ENCODE assay signal across 8 cellular contexts in genomic region chr15:68279218-68279533, GRCh38. TPM values are rescaled to one million over a fixed set of nuclear protein-coding genes. Genes with fewer than 3 reads are reported as not detected.
DNase-seq lines count a peak whose midpoint lies in the region; ATAC-seq and TF ChIP-seq lines count a peak whose summit lies in the region.

No MANE protein-coding gene starts in this region.

- H2AFZ ChIP-seq in fibroblast of lung (ENCODE audit: low read length), result no peak overlapping the region

- H3K4me1 ChIP-seq in DOHH2 (ENCODE audit: control insufficient read depth, low read length) (peaks cover 44% of the 10 kb centered on the region), SJSA1 (replicated peaks) (peaks cover 40% of the 10 kb centered on the region), fibroblast of lung (ENCODE audit: control insufficient read depth, extremely low read depth, insufficient read depth, low read length) (peaks cover 10% of the 10 kb centered on the region), prostate gland (replicated peaks) (peaks cover 3% of the 10 kb centered on the region)

- H3K9me2 ChIP-seq in DOHH2 (replicated peaks; ENCODE audit: control insufficient read depth, low read length), result no peaks in the 10 kb centered on the region

- no peak for ATAC-seq in HG02884 (IDR thresholded peaks at IDR 0.05; ENCODE audit: unreplicated experiment)

- H3K27ac ChIP-seq in DOHH2 (ENCODE audit: low read depth, low read length) (peak overlapping the region; percentile 85; the same call in 1 of the 2 replicates), SJSA1 (no peak overlapping the region), fibroblast of lung (ENCODE audit: insufficient read depth, low read length) (peak overlapping the region; percentile 91), prostate gland (peak overlapping the region; percentile 97 to 98)

- no peak for TF ChIP-seq CTCF in DOHH2 (IDR thresholded peaks at IDR 0.05; ENCODE audit: low read depth, low read length, poor library complexity, severe bottlenecking)
- TF ChIP-seq CTCF in fibroblast of lung (conservative IDR thresholded peaks at IDR 0.05 in 1 of 2, IDR thresholded peaks at IDR 0.05 in 1 of 2; ENCODE audit: low read depth in 1 of 2, low read length in 2 of 2), result no peak
- TF ChIP-seq CTCF in prostate gland (IDR thresholded peaks at IDR 0.05), result no peak

- peaks cover 27% of the 10 kb centered on the region for H4K20me1 ChIP-seq in DOHH2 (ENCODE audit: control insufficient read depth, insufficient read depth, low read depth, low read length)
- H4K20me1 ChIP-seq in fibroblast of lung (ENCODE audit: control insufficient read depth, extremely low read depth, insufficient read depth, low read length), result peaks cover 12% of the 10 kb centered on the region

- no peaks in the 10 kb centered on the region for H3K9me3 ChIP-seq in DOHH2 (ENCODE audit: control insufficient read depth, insufficient read depth, low read length)
- H3K9me3 ChIP-seq in SJSA1 (replicated peaks), result no peaks in the 10 kb centered on the region
- H3K9me3 ChIP-seq in fibroblast of lung (ENCODE audit: control insufficient read depth, insufficient read depth, low read depth, low read length), result no peaks in the 10 kb centered on the region
- no peaks in the 10 kb centered on the region for H3K9me3 ChIP-seq in prostate gland

- no peak for DNase-seq in SJSA1 (ENCODE audit: low read depth in 1 of 2, low spot score in 2 of 2)
- DNase-seq in fibroblast of lung (ENCODE audit: low read depth in 2 of 2), result no peak
- DNase-seq in prostate gland (ENCODE audit: low spot score), result no peak
- DNase-seq in NCI-H446 (lab: John Stamatoyannopoulos, UW), result no peak
- DNase-seq in NK-92 (lab: John Stamatoyannopoulos, UW; ENCODE audit: unreplicated experiment), result no peak
- no peak for DNase-seq in HT-29 (ENCODE audit: low spot score)

- no peaks in the 10 kb centered on the region for H3F3A ChIP-seq in DOHH2 (ENCODE audit: control insufficient read depth, insufficient read depth)

- peaks cover 63% of the 10 kb centered on the region for H3K79me2 ChIP-seq in DOHH2 (ENCODE audit: control insufficient read depth, low read length)
- H3K79me2 ChIP-seq in fibroblast of lung (ENCODE audit: control insufficient read depth, insufficient read depth, low read length), result peaks cover 61% of the 10 kb centered on the region

- TF ChIP-seq POLR2A in prostate gland (IDR thresholded peaks at IDR 0.05), result no peak

- H3K4me3 ChIP-seq in DOHH2 (ENCODE audit: low read length) (peak overlapping the region; percentile 79), SJSA1 (peak overlapping the region; percentile 93), fibroblast of lung (replicated peaks in 1 of 4; ENCODE audit: control extremely low read depth in 1 of 4, insufficient read depth in 1 of 4, low read depth in 3 of 4, low read length in 4 of 4) (peak overlapping the region; percentile 82 to 98 (median 87)), prostate gland (peak overlapping the region; percentile 85 to 95)

- peak overlapping the region; percentile 92 for H3K9ac ChIP-seq in fibroblast of lung (ENCODE audit: insufficient read depth, low read length)

- H3K4me2 ChIP-seq in DOHH2 (ENCODE audit: low read length), result peak overlapping the region; percentile 76
- peak overlapping the region; percentile 97 for H3K4me2 ChIP-seq in fibroblast of lung (ENCODE audit: extremely low read depth, insufficient read depth, low read length)

- H3K36me3 ChIP-seq in DOHH2 (ENCODE audit: control insufficient read depth, low read length) (peaks cover 35% of the 10 kb centered on the region), SJSA1 (peaks cover 31% of the 10 kb centered on the region), fibroblast of lung (ENCODE audit: control insufficient read depth, insufficient read depth, low read length) (no peaks in the 10 kb centered on the region), prostate gland (no peaks in the 10 kb centered on the region)

- WGBS in prostate gland, result 4% methylated on average over 6 of the region's 6 CpGs

- intact Hi-C loops in prostate gland (cut with DNase I), result loop anchor here (5.0 kb wide), 1 partner anchor 538 kb away; no protein-coding TSS in a partner anchor

- H3K27me3 ChIP-seq in DOHH2 (ENCODE audit: control insufficient read depth, low read length) (no peaks in the 10 kb centered on the region), SJSA1 (replicated peaks) (no peaks in the 10 kb centered on the region), fibroblast of lung (ENCODE audit: control insufficient read depth, insufficient read depth, low read length) (no peaks in the 10 kb centered on the region), prostate gland (replicated peaks; ENCODE audit: insufficient read depth) (no peaks in the 10 kb centered on the region)

RNA-seq across cellular contexts. Expression of gene FEM1B, which starts 1.6 kb away (rescaled TPM):
- total RNA-seq in SJSA1 (2014; rRNA removed; shearing (Covaris generic)), result 30.5 and 47.7 TPM in 2 replicates
- total RNA-seq in fibroblast of lung (46.7 and 48.4 TPM in 2 replicates), prostate gland (10 to 100 TPM; 46.0 to 50.0 TPM)
- polyA plus RNA-seq in fibroblast of lung, result 20.9 and 38.2 TPM in 2 replicates
- 12.7 and 26.3 TPM in 2 replicates for polyA plus RNA-seq in fibroblast of lung (2012)
- polyA minus RNA-seq in fibroblast of lung (ENCODE audit: low replicate concordance), result 52.3 and 178 TPM in 2 replicates
- total RNA-seq in HT-29 (2014; rRNA removed; shearing (Covaris generic)), result 22.0 and 23.6 TPM in 2 replicates

RNA-seq across cellular contexts. Expression of gene CLN6, which starts 49.6 kb away (rescaled TPM):
- 12.4 and 30.3 TPM in 2 replicates for total RNA-seq in SJSA1 (2014; rRNA removed; shearing (Covaris generic))
- 5.6 and 6.2 TPM in 2 replicates for total RNA-seq in fibroblast of lung
- polyA plus RNA-seq in fibroblast of lung, result 16.1 and 31.2 TPM in 2 replicates
- 12.1 and 29.9 TPM in 2 replicates for polyA plus RNA-seq in fibroblast of lung (2012)
- 51.9 and 109 TPM in 2 replicates for polyA minus RNA-seq in fibroblast of lung (ENCODE audit: low replicate concordance)
- total RNA-seq in prostate gland, result 10 to 100 TPM; 22.7 to 41.8 TPM
- 113 and 122 TPM in 2 replicates for total RNA-seq in HT-29 (2014; rRNA removed; shearing (Covaris generic))
